ENCODE assay signal across 20 cellular contexts in genomic region chr1:179023946-179024345, GRCh38.
"Had no signal": no experiment of that assay in that cellular context is flagged by ENCODE, and none has a peak within 500 bp of the region (broad histone marks: within the 10 kb centered on the region; RNA-seq: fewer than 3 reads in every experiment).

No MANE protein-coding gene starts in this region.

- H3K9me3 ChIP-seq: breast epithelium, esophagus squamous epithelium, pancreas, stomach, testis had no signal

- H3K4me1 ChIP-seq: breast epithelium had no signal

- H3K27me3 ChIP-seq: breast epithelium, esophagus squamous epithelium, pancreas, stomach, testis had no signal

- H3K27me3 Mint-ChIP-seq: activated B cell treated with CpG ODN at 0.5 μM for 24 hours; activated naive CD8-positive, alpha-beta T cell treated with anti-CD3 and anti-CD28 coated beads, Interleukin-2, amount 50 U/mL, for 24 hours had no signal

- ATAC-seq: activated CD8-positive, alpha-beta T cell treated with anti-CD3 and anti-CD28 coated beads, Interleukin-2, amount 10 ng/mL, durations not matched to agents 7 days and 5 days; activated naive CD8-positive, alpha-beta T cell treated with anti-CD3 and anti-CD28 coated beads, Interleukin-2, amount 50 U/mL, for 24 hours; left ventricle myocardium superior; pancreas; T-helper 17 cell had no signal

- H3K4me3 ChIP-seq: breast epithelium, esophagus squamous epithelium, pancreas, stomach, testis had no signal

- H3K4me3 Mint-ChIP-seq: activated B cell treated with CpG ODN at 0.5 μM for 24 hours; activated T-helper 1 cell treated with anti-CD3 and anti-CD28 coated beads, Interleukin-12 subunit alpha, Interleukin-12 subunit beta, Interleukin-2, Interleukin-4 antibody, amounts not matched to agents 30 ng/mL and 10 ng/mL and 1 ng/mL, durations not matched to agents 14 hours and 24 hours and 36 hours had no signal

- H3K36me3 ChIP-seq: breast epithelium, esophagus squamous epithelium, pancreas, stomach had no signal

- H3K27ac Mint-ChIP-seq: activated B cell treated with CpG ODN at 0.5 μM for 24 hours; activated CD8-positive, alpha-beta T cell treated with anti-CD3 and anti-CD28 coated beads, Interleukin-2, amount 10 ng/mL, durations not matched to agents 7 days and 5 days; activated T-helper 1 cell treated with anti-CD3 and anti-CD28 coated beads, Interleukin-12 subunit alpha, Interleukin-12 subunit beta, Interleukin-2, Interleukin-4 antibody, amounts not matched to agents 30 ng/mL and 10 ng/mL and 1 ng/mL, durations not matched to agents 14 hours and 24 hours and 36 hours; nephron progenitor cell; T-helper 17 cell had no signal

- H3K27ac ChIP-seq: breast epithelium, esophagus squamous epithelium, pancreas, stomach, testis had no signal

- DNase-seq: activated B cell treated with CpG ODN at 0.5 μM for 24 hours; activated CD4-positive, alpha-beta T cell treated with anti-CD3 and anti-CD28 coated beads for 48 hours; activated CD8-positive, alpha-beta memory T cell treated with anti-CD3 and anti-CD28 coated beads, Interleukin-2, amount 50 U/mL, for 48 hours; activated CD8-positive, alpha-beta T cell treated with anti-CD3 and anti-CD28 coated beads, Interleukin-2, amount 10 ng/mL, durations not matched to agents 7 days and 5 days; activated naive CD8-positive, alpha-beta T cell treated with anti-CD3 and anti-CD28 coated beads, Interleukin-2, amount 50 U/mL, for 24 hours; aorta; cerebellar nuclear complex; effector CD8-positive, alpha-beta T cell; esophagus squamous epithelium; kidney glomerular epithelial cell; left ventricle myocardium superior; nephron progenitor cell; pancreas; stimulated activated CD4-positive, alpha-beta T cell treated with anti-CD3 and anti-CD28 coated beads, Interleukin-12 subunit alpha, Interleukin-12 subunit beta, amount 100 ng/mL, for 4 hours; stimulated activated CD4-positive, alpha-beta T cell treated with anti-CD3 and anti-CD28 coated beads, Interleukin-2, amount 100 ng/mL, for 24 hours; stomach; T-helper 17 cell; testis had no signal

- H3K9me3 Mint-ChIP-seq: activated naive CD8-positive, alpha-beta T cell treated with anti-CD3 and anti-CD28 coated beads, Interleukin-2, amount 50 U/mL, for 24 hours; activated T-helper 1 cell treated with anti-CD3 and anti-CD28 coated beads, Interleukin-12 subunit alpha, Interleukin-12 subunit beta, Interleukin-2, Interleukin-4 antibody, amounts not matched to agents 30 ng/mL and 10 ng/mL and 1 ng/mL, durations not matched to agents 14 hours and 24 hours and 36 hours; nephron progenitor cell had no signal
